In genomic region chr1:2545754-2546514, GRCh38 we compare ENCODE assay signal across 7 cellular contexts. TPM values are rescaled to one million over a fixed set of nuclear protein-coding genes. Genes with fewer than 3 reads are reported as not detected.
DNase-seq lines count a peak whose midpoint lies in the region; ATAC-seq and TF ChIP-seq lines count a peak whose summit lies in the region.

No MANE protein-coding gene starts in this region.

- H3K27me3 Mint-ChIP-seq in central memory CD8-positive, alpha-beta T cell: no peaks in the 10 kb centered on the region

- peak; percentile 88 for DNase-seq in NCI-H2171 treated with DMSO at 0.1 percent for 48 hours (lab: John Stamatoyannopoulos, UW)
- DNase-seq in activated CD4-positive, CD25-positive, alpha-beta regulatory T cell treated with anti-CD3 and anti-CD28 coated beads, Interleukin-2, amount 50 U/mL, for 16 hours (ENCODE audit: low read depth, low spot score): peak; percentile 76
- DNase-seq in central memory CD8-positive, alpha-beta T cell (ENCODE audit: low spot score in 2 of 2): peak; percentile 71 to 85
- peak; percentile 37 for DNase-seq in kidney epithelial cell (ENCODE audit: low read depth)
- DNase-seq in stimulated activated CD4-positive, alpha-beta T cell treated with anti-CD3 and anti-CD28 coated beads, Interleukin-1b, Interleukin-23, amount 100 ng/mL, for 48 hours: peak; percentile 85

- peak overlapping the region; percentile 94 for H3K27ac Mint-ChIP-seq in central memory CD8-positive, alpha-beta T cell (ENCODE audit: low read depth)

- H3K36me3 Mint-ChIP-seq in central memory CD8-positive, alpha-beta T cell (ENCODE audit: insufficient read depth): peaks cover 24% of the 10 kb centered on the region

- TF ChIP-seq CTCF in kidney epithelial cell (IDR thresholded peaks at IDR 0.05; ENCODE audit: insufficient read depth, low read length, poor library complexity, severe bottlenecking): no peak

- no peaks in the 10 kb centered on the region for H3K9me3 Mint-ChIP-seq in central memory CD8-positive, alpha-beta T cell

- H3K4me3 Mint-ChIP-seq in central memory CD8-positive, alpha-beta T cell: peak overlapping the region; percentile 90

- H3K4me3 ChIP-seq in kidney epithelial cell (ENCODE audit: low read depth, low read length): peak overlapping the region; percentile 53

- H3K36me3 ChIP-seq in kidney epithelial cell (ENCODE audit: control insufficient read depth, insufficient read depth, low read length): no peaks in the 10 kb centered on the region

- H3K4me1 Mint-ChIP-seq in central memory CD8-positive, alpha-beta T cell: peaks cover 6% of the 10 kb centered on the region

- peaks cover 3% of the 10 kb centered on the region for H3K27me3 ChIP-seq in kidney epithelial cell (ENCODE audit: control insufficient read depth, insufficient read depth, low read length)

- ATAC-seq in GM18517 (IDR thresholded peaks at IDR 0.05; ENCODE audit: unreplicated experiment) (peak; percentile 23), HG02981 (IDR thresholded peaks at IDR 0.05; ENCODE audit: unreplicated experiment) (peak; percentile 29)
- ATAC-seq in central memory CD8-positive, alpha-beta T cell (replicated peaks; ENCODE audit: extremely low read depth, poor library complexity, severe bottlenecking): peak; percentile 50

RNA-seq across cellular contexts. Expression of gene TNFRSF14, which starts 10.2 kb away (rescaled TPM):
- total RNA-seq in kidney epithelial cell: 14.7 and 16.8 TPM in 2 replicates

RNA-seq across cellular contexts. Expression of gene HES5, which starts 15.9 kb away (rescaled TPM):
- total RNA-seq in kidney epithelial cell: 0.71 TPM in 1 of 2 replicates, not detected in the other

RNA-seq across cellular contexts. Expression of gene PANK4, which starts 19.5 kb away (rescaled TPM):
- 25.5 and 28.9 TPM in 2 replicates for total RNA-seq in kidney epithelial cell

RNA-seq across cellular contexts. Expression of gene PRXL2B, which starts 40.6 kb away (rescaled TPM):
- 42.0 and 46.6 TPM in 2 replicates for total RNA-seq in kidney epithelial cell

Comparison
In these comparisons a context has a peak if more than half of its experiments do, and no peak if none do; other contexts are left out.
1. Peak in every context shown above with its lines: DNase-seq, ATAC-seq and H3K4me3 ChIP-seq.
2. DNase-seq: peak in every context shown above with its lines; median percentile 88 in NCI-H2171 treated with DMSO at 0.1 percent for 48 hours; 85 in stimulated activated CD4-positive, alpha-beta T cell treated with anti-CD3 and anti-CD28 coated beads, Interleukin-1b, Interleukin-23, amount 100 ng/mL, for 48 hours; 78 in central memory CD8-positive, alpha-beta T cell; 76 in activated CD4-positive, CD25-positive, alpha-beta regulatory T cell treated with anti-CD3 and anti-CD28 coated beads, Interleukin-2, amount 50 U/mL, for 16 hours; 37 in kidney epithelial cell.